In genomic region chr6:26568601-26569432, GRCh38 we compare ENCODE assay signal across 8 cellular contexts. TPM values are rescaled to one million over a fixed set of nuclear protein-coding genes. Genes with fewer than 3 reads are reported as not detected.
DNase-seq lines count a peak whose midpoint lies in the region; ATAC-seq and TF ChIP-seq lines count a peak whose summit lies in the region.

No MANE protein-coding gene starts in this region.

- H3K4me1 ChIP-seq in Loucy (ENCODE audit: insufficient read depth, low read length, poor library complexity, severe bottlenecking), result no peaks in the 10 kb centered on the region

- H3K27me3 Mint-ChIP-seq in activated T-helper 2 cell treated with anti-CD3 and anti-CD28 coated beads, Interferon-gamma antibody, Interleukin-2, Interleukin-4, amounts not matched to agents 10 μg/mL and 5 μg/mL and 100 μg/mL, durations not matched to agents 14 hours and 24 hours and 36 hours (ENCODE audit: low read depth), result no peaks in the 10 kb centered on the region
- peaks cover 32% of the 10 kb centered on the region for H3K27me3 Mint-ChIP-seq in nephron progenitor cell (ENCODE audit: low read depth, poor library complexity)
- H3K27me3 Mint-ChIP-seq in stimulated activated naive CD8-positive, alpha-beta T cell treated with anti-CD3 and anti-CD28 coated beads, Interleukin-15, amount 100 ng/mL, for 72 hours, result no peaks in the 10 kb centered on the region

- H3K4me1 Mint-ChIP-seq in activated T-helper 2 cell treated with anti-CD3 and anti-CD28 coated beads, Interferon-gamma antibody, Interleukin-2, Interleukin-4, amounts not matched to agents 10 μg/mL and 5 μg/mL and 100 μg/mL, durations not matched to agents 14 hours and 24 hours and 36 hours (ENCODE audit: low read depth), result peaks cover 32% of the 10 kb centered on the region
- no peaks in the 10 kb centered on the region for H3K4me1 Mint-ChIP-seq in nephron progenitor cell
- H3K4me1 Mint-ChIP-seq in stimulated activated naive CD8-positive, alpha-beta T cell treated with anti-CD3 and anti-CD28 coated beads, Interleukin-15, amount 100 ng/mL, for 72 hours, result peaks cover 30% of the 10 kb centered on the region

- peak overlapping the region; percentile 93 for H3K4me3 Mint-ChIP-seq in activated T-helper 2 cell treated with anti-CD3 and anti-CD28 coated beads, Interferon-gamma antibody, Interleukin-2, Interleukin-4, amounts not matched to agents 10 μg/mL and 5 μg/mL and 100 μg/mL, durations not matched to agents 14 hours and 24 hours and 36 hours (ENCODE audit: low read depth)
- peak overlapping the region; percentile 95 for H3K4me3 Mint-ChIP-seq in nephron progenitor cell
- H3K4me3 Mint-ChIP-seq in stimulated activated naive CD8-positive, alpha-beta T cell treated with anti-CD3 and anti-CD28 coated beads, Interleukin-15, amount 100 ng/mL, for 72 hours, result peak overlapping the region; percentile 97 to 98

- CTCF ChIA-PET in RWPE1 (lab: Yijun Ruan, JAX), result interaction anchor here (0.6 to 1.9 kb wide), 7 partner anchors 25 to 241 kb away, joined by 3 to 17 read pairs (median 3); no protein-coding TSS in a partner anchor

- DNase-seq in DMS153 (lab: John Stamatoyannopoulos, UW) (peak; percentile 92), GOT3 (lab: John Stamatoyannopoulos, UW) (peak; percentile 69), RWPE1 (ENCODE audit: low spot score) (peak; percentile 74), fibroblast of the conjunctiva (ENCODE audit: low read depth) (peak; percentile 91), nephron progenitor cell (peak; percentile 98)
- peak; percentile 95 for DNase-seq in activated T-helper 2 cell treated with anti-CD3 and anti-CD28 coated beads, Interferon-gamma antibody, Interleukin-2, Interleukin-4, amounts not matched to agents 10 μg/mL and 5 μg/mL and 100 μg/mL, durations not matched to agents 14 hours and 24 hours and 36 hours (ENCODE audit: low spot score)
- DNase-seq in stimulated activated naive CD8-positive, alpha-beta T cell treated with anti-CD3 and anti-CD28 coated beads, Interleukin-15, amount 100 ng/mL, for 72 hours, result peak; percentile 97 to 98

- peak overlapping the region; percentile 93 for H3K4me3 ChIP-seq in Loucy (ENCODE audit: low read length, poor library complexity, severe bottlenecking)

- H4K20me1 ChIP-seq in Loucy (ENCODE audit: insufficient read depth, low read length, poor library complexity, severe bottlenecking), result no peaks in the 10 kb centered on the region

- H3K27ac ChIP-seq in RWPE1, result peak overlapping the region; percentile 59

- H2AFZ ChIP-seq in Loucy (ENCODE audit: low read length), result peak overlapping the region; percentile 93

- peak overlapping the region; percentile 66 for H3K9ac ChIP-seq in Loucy (ENCODE audit: low read depth, low read length, poor library complexity, severe bottlenecking)

- peak overlapping the region; percentile 72 for H3K4me2 ChIP-seq in Loucy (ENCODE audit: low read depth, low read length, poor library complexity, severe bottlenecking)

- ATAC-seq in stimulated activated naive CD8-positive, alpha-beta T cell treated with anti-CD3 and anti-CD28 coated beads, Interleukin-15, amount 100 ng/mL, for 72 hours, result peak; percentile 73

- peak overlapping the region; percentile 78 for H3K27ac Mint-ChIP-seq in activated T-helper 2 cell treated with anti-CD3 and anti-CD28 coated beads, Interferon-gamma antibody, Interleukin-2, Interleukin-4, amounts not matched to agents 10 μg/mL and 5 μg/mL and 100 μg/mL, durations not matched to agents 14 hours and 24 hours and 36 hours
- peak overlapping the region; percentile 82 for H3K27ac Mint-ChIP-seq in nephron progenitor cell
- H3K27ac Mint-ChIP-seq in stimulated activated naive CD8-positive, alpha-beta T cell treated with anti-CD3 and anti-CD28 coated beads, Interleukin-15, amount 100 ng/mL, for 72 hours, result peak overlapping the region; percentile 93 to 100

- H3K36me3 ChIP-seq in Loucy (ENCODE audit: insufficient read depth, low read length), result no peaks in the 10 kb centered on the region

- H3K9me2 ChIP-seq in Loucy (replicated peaks; ENCODE audit: low read depth, low read length), result no peaks in the 10 kb centered on the region

- H3K9me3 ChIP-seq in Loucy (ENCODE audit: insufficient read depth, low read depth, low read length), result no peaks in the 10 kb centered on the region

- intact Hi-C loops in activated T-helper 2 cell treated with anti-CD3 and anti-CD28 coated beads, Interferon-gamma antibody, Interleukin-2, Interleukin-4, amounts not matched to agents 10 μg/mL and 5 μg/mL and 100 μg/mL, durations not matched to agents 14 hours and 24 hours and 36 hours (cut with micrococcal nuclease), result loop anchor here (1.0 to 5.0 kb wide), 5 partner anchors 15 to 241 kb away; no protein-coding TSS in a partner anchor

- TF ChIP-seq CTCF in Loucy (conservative IDR thresholded peaks at IDR 0.05; ENCODE audit: low read length) (no peak), RWPE1 (conservative IDR thresholded peaks at IDR 0.05; ENCODE audit: low read depth) (peak; percentile 33), nephron progenitor cell (IDR thresholded peaks at IDR 0.05) (no peak)

- H3K9me3 Mint-ChIP-seq in activated T-helper 2 cell treated with anti-CD3 and anti-CD28 coated beads, Interferon-gamma antibody, Interleukin-2, Interleukin-4, amounts not matched to agents 10 μg/mL and 5 μg/mL and 100 μg/mL, durations not matched to agents 14 hours and 24 hours and 36 hours, result no peaks in the 10 kb centered on the region
- H3K9me3 Mint-ChIP-seq in nephron progenitor cell, result peaks cover 3% of the 10 kb centered on the region
- no peaks in the 10 kb centered on the region for H3K9me3 Mint-ChIP-seq in stimulated activated naive CD8-positive, alpha-beta T cell treated with anti-CD3 and anti-CD28 coated beads, Interleukin-15, amount 100 ng/mL, for 72 hours

- H3K79me2 ChIP-seq in Loucy (ENCODE audit: insufficient read depth, low read length), result no peaks in the 10 kb centered on the region

- H3K36me3 Mint-ChIP-seq in activated T-helper 2 cell treated with anti-CD3 and anti-CD28 coated beads, Interferon-gamma antibody, Interleukin-2, Interleukin-4, amounts not matched to agents 10 μg/mL and 5 μg/mL and 100 μg/mL, durations not matched to agents 14 hours and 24 hours and 36 hours (ENCODE audit: low read depth), result no peaks in the 10 kb centered on the region
- H3K36me3 Mint-ChIP-seq in nephron progenitor cell (ENCODE audit: low read depth), result no peaks in the 10 kb centered on the region

- POLR2A ChIA-PET in RWPE1 (lab: Yijun Ruan, JAX; ENCODE audit: low non-redundant PET), result interaction anchor here (0.6 kb wide), 1 partner anchor 12 kb away, joined by 3 read pairs; no protein-coding TSS in a partner anchor

- H3F3A ChIP-seq in Loucy (ENCODE audit: low read depth), result no peaks in the 10 kb centered on the region; the same call in 1 of the 2 replicates

- H3K27me3 ChIP-seq in Loucy (ENCODE audit: insufficient read depth, low read length, poor library complexity, severe bottlenecking), result no peaks in the 10 kb centered on the region

RNA-seq across cellular contexts. Expression of gene ABT1, which starts 27.9 kb away (rescaled TPM):
- total RNA-seq in activated T-helper 2 cell treated with anti-CD3 and anti-CD28 coated beads, Interferon-gamma antibody, Interleukin-2, Interleukin-4, amounts not matched to agents 10 μg/mL and 5 μg/mL and 100 μg/mL, durations not matched to agents 14 hours and 24 hours and 36 hours, result 28.2 and 29.9 TPM in 2 replicates

RNA-seq across cellular contexts. Expression of gene HMGN4, which starts 30.7 kb away (rescaled TPM):
- total RNA-seq in activated T-helper 2 cell treated with anti-CD3 and anti-CD28 coated beads, Interferon-gamma antibody, Interleukin-2, Interleukin-4, amounts not matched to agents 10 μg/mL and 5 μg/mL and 100 μg/mL, durations not matched to agents 14 hours and 24 hours and 36 hours, result 92.2 and 99.4 TPM in 2 replicates

Comparison
In these comparisons a context has a peak if more than half of its experiments do, and no peak if none do; other contexts are left out.
1. Peak in every context shown above with its lines: DNase-seq, ATAC-seq, H3K4me3 ChIP-seq and H3K27ac ChIP-seq.